ENCODE assay signal across 14 cellular contexts in the genomic region with DNA sequence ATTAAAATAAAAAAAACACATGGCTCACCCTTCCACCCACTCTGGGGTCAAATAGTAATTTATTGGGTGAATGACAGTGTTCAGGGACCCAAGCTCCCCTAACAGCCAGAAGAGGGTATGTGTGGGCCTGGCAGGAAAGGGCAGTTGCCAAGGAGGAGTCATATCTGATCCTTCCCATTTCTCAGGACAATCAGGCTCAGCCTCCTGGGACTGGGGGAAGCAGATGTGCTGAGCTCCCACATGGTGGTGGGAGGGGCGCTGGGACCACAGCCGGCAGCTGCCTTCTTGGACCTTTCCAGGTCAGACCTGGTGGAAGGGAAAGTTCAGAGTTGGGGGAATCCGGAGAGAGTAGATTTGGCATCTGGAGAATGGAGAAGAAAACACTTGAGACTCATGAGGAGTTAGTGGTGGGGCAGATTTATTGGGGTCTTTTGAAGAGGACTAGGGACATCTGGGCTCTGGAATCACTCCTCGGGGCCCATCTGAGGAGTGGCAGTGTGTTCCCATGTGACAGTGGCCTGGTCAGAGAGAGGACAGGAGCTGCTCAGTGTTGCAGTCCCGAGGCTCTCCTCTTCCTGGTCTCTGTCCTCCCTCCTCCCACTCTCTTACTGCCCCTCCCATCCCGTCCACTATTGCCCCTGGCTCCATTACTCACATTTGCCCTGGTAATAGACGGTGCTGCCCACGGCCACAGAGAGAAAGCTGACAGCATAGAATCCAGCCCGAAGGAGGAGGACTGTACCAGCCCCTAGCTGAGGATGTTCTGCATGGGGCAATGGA. TPM values are rescaled to one million over a fixed set of nuclear protein-coding genes. Genes with fewer than 3 reads are reported as not detected.
A peak's percentile ranks its signal among the peaks of the same experiment; 100 is the strongest.
DNase-seq lines count a peak whose midpoint lies in the region; ATAC-seq and TF ChIP-seq lines count a peak whose summit lies in the region.
"Had no signal": no experiment of that assay in that cellular context is flagged by ENCODE, and none has a peak within 500 bp of the region (broad histone marks: within the 10 kb centered on the region; RNA-seq: fewer than 3 reads in every experiment).

No MANE protein-coding gene starts in this region.

- H3K9me3 ChIP-seq in PC-3 (ENCODE audit: low read length) (no peaks in the 10 kb centered on the region), esophagus squamous epithelium (no peaks in the 10 kb centered on the region)

- H3K36me3 Mint-ChIP-seq in activated T-cell treated with anti-CD3 and anti-CD28 coated beads, Interleukin-2, amount 50 U/mL, for 72 hours (ENCODE audit: insufficient read depth in 2 of 2) = no peaks in the 10 kb centered on the region
- H3K36me3 Mint-ChIP-seq in central memory CD8-positive, alpha-beta T cell (ENCODE audit: insufficient read depth) = peaks cover 15% of the 10 kb centered on the region
- peaks cover 60% of the 10 kb centered on the region for H3K36me3 Mint-ChIP-seq in stimulated activated effector memory CD8-positive, alpha-beta T cell treated with anti-CD3 and anti-CD28 coated beads, Interleukin-12 subunit alpha, Interleukin-12 subunit beta, amount 100 ng/mL, for 72 hours

- H3K27ac Mint-ChIP-seq in activated T-cell treated with anti-CD3 and anti-CD28 coated beads, Interleukin-2, amount 50 U/mL, for 72 hours = peak overlapping the region; percentile 4
- peak overlapping the region; percentile 29 for H3K27ac Mint-ChIP-seq in central memory CD8-positive, alpha-beta T cell (ENCODE audit: low read depth)
- peak overlapping the region; percentile 91 for H3K27ac Mint-ChIP-seq in stimulated activated effector memory CD8-positive, alpha-beta T cell treated with anti-CD3 and anti-CD28 coated beads, Interleukin-12 subunit alpha, Interleukin-12 subunit beta, amount 100 ng/mL, for 72 hours

- H3K4me1 Mint-ChIP-seq in activated T-cell treated with anti-CD3 and anti-CD28 coated beads, Interleukin-2, amount 50 U/mL, for 72 hours (ENCODE audit: low read depth) = peaks cover 74% of the 10 kb centered on the region
- peaks cover 70% of the 10 kb centered on the region for H3K4me1 Mint-ChIP-seq in central memory CD8-positive, alpha-beta T cell
- H3K4me1 Mint-ChIP-seq in stimulated activated effector memory CD8-positive, alpha-beta T cell treated with anti-CD3 and anti-CD28 coated beads, Interleukin-12 subunit alpha, Interleukin-12 subunit beta, amount 100 ng/mL, for 72 hours = peaks cover 73% of the 10 kb centered on the region

- H3K9me3 Mint-ChIP-seq in activated T-cell treated with anti-CD3 and anti-CD28 coated beads, Interleukin-2, amount 50 U/mL, for 72 hours = no peaks in the 10 kb centered on the region
- no peaks in the 10 kb centered on the region for H3K9me3 Mint-ChIP-seq in central memory CD8-positive, alpha-beta T cell
- no peaks in the 10 kb centered on the region for H3K9me3 Mint-ChIP-seq in stimulated activated effector memory CD8-positive, alpha-beta T cell treated with anti-CD3 and anti-CD28 coated beads, Interleukin-12 subunit alpha, Interleukin-12 subunit beta, amount 100 ng/mL, for 72 hours

- H2AFZ ChIP-seq in PC-3 (ENCODE audit: low read length) = no peak overlapping the region

- BruUV-seq in PC-3 (replicated peaks; lab: Mats Ljungman, UMichigan) = no TSS peak

- no peaks in the 10 kb centered on the region for H3K79me2 ChIP-seq in PC-3 (ENCODE audit: low read length)

- no peaks in the 10 kb centered on the region for H3F3A ChIP-seq in PC-3 (ENCODE audit: low read length, unreplicated experiment)

- TF ChIP-seq CTCF in PC-3 (conservative IDR thresholded peaks at IDR 0.05; ENCODE audit: low read depth, low read length) (no peak), esophagus squamous epithelium (IDR thresholded peaks at IDR 0.05) (no peak)

- H3K36me3 ChIP-seq in PC-3 (ENCODE audit: low read depth, low read length) = no peaks in the 10 kb centered on the region
- no peaks in the 10 kb centered on the region for H3K36me3 ChIP-seq in esophagus squamous epithelium

- no peak for ATAC-seq in activated T-cell treated with anti-CD3 and anti-CD28 coated beads, Interleukin-2, amount 50 U/mL, for 72 hours (replicated peaks in 1 of 2)
- ATAC-seq in PC-3 (no peak), HG02763 (IDR thresholded peaks at IDR 0.05; ENCODE audit: unreplicated experiment) (no peak)
- no peak for ATAC-seq in central memory CD8-positive, alpha-beta T cell (replicated peaks; ENCODE audit: extremely low read depth, poor library complexity, severe bottlenecking)
- ATAC-seq in stimulated activated effector memory CD8-positive, alpha-beta T cell treated with anti-CD3 and anti-CD28 coated beads, Interleukin-12 subunit alpha, Interleukin-12 subunit beta, amount 100 ng/mL, for 72 hours = peak; percentile 14
- ATAC-seq: activated CD4-positive, CD25-positive, alpha-beta regulatory T cell treated with anti-CD3 and anti-CD28 coated beads, Interleukin-2, amount 50 U/mL, for 24 hours; Right ventricle myocardium inferior had no signal

- H3K4me3 Mint-ChIP-seq in activated T-cell treated with anti-CD3 and anti-CD28 coated beads, Interleukin-2, amount 50 U/mL, for 72 hours = no peak overlapping the region
- no peak overlapping the region for H3K4me3 Mint-ChIP-seq in central memory CD8-positive, alpha-beta T cell
- peak overlapping the region; percentile 76 for H3K4me3 Mint-ChIP-seq in stimulated activated effector memory CD8-positive, alpha-beta T cell treated with anti-CD3 and anti-CD28 coated beads, Interleukin-12 subunit alpha, Interleukin-12 subunit beta, amount 100 ng/mL, for 72 hours

- 44 to 65% methylated on average over 3 to 5 of the region's 9 CpGs for WGBS in esophagus squamous epithelium, 2 donors

- intact Hi-C loops in PC-3 (cut with micrococcal nuclease) (no loop called here), esophagus squamous epithelium (cut with DNase I) (no loop called here)

- TF ChIP-seq POLR2A in esophagus squamous epithelium (IDR thresholded peaks at IDR 0.05) = no peak

- H3K4me3 ChIP-seq in PC-3 (ENCODE audit: low read length) (no peak overlapping the region), esophagus squamous epithelium (no peak overlapping the region)

- H3K4me1 ChIP-seq in PC-3 (ENCODE audit: insufficient read depth, low read length) = no peaks in the 10 kb centered on the region
- peaks cover 0 to 21% (median 5%) of the 10 kb centered on the region in 3 donors for H3K4me1 ChIP-seq in esophagus squamous epithelium

- H3K27me3 ChIP-seq in PC-3 (ENCODE audit: low read length) = no peaks in the 10 kb centered on the region
- peaks cover 0 to 21% (median 0%) of the 10 kb centered on the region in 4 donors for H3K27me3 ChIP-seq in esophagus squamous epithelium

- H3K27ac ChIP-seq in PC-3 (ENCODE audit: low read length) (no peak overlapping the region), esophagus squamous epithelium (no peak overlapping the region)
- H3K27ac ChIP-seq: dorsolateral prefrontal cortex had no signal

- POLR2A ChIA-PET in PC-3 (lab: Charles Lee; ENCODE audit: unreplicated experiment) = no interaction called here

- no peak overlapping the region for H3K4me2 ChIP-seq in PC-3 (ENCODE audit: low read length)

- H3K9me2 ChIP-seq in PC-3 (replicated peaks; ENCODE audit: low read length) = no peaks in the 10 kb centered on the region

- no peak for DNase-seq in activated T-cell treated with anti-CD3 and anti-CD28 coated beads, Interleukin-2, amount 50 U/mL, for 72 hours
- DNase-seq in activated T-cell treated with anti-CD3 and anti-CD28 coated beads for 4 hours (no peak), PC-3 (peak; percentile 7), esophagus squamous epithelium (lab: John Stamatoyannopoulos, UW) (no peak), NCI-H2196 treated with DMSO at 0.1 percent for 48 hours (lab: John Stamatoyannopoulos, UW; ENCODE audit: unreplicated experiment) (no peak)
- no peak for DNase-seq in central memory CD8-positive, alpha-beta T cell (ENCODE audit: low spot score in 2 of 2)
- no peak for DNase-seq in stimulated activated effector memory CD8-positive, alpha-beta T cell treated with anti-CD3 and anti-CD28 coated beads, Interleukin-12 subunit alpha, Interleukin-12 subunit beta, amount 100 ng/mL, for 72 hours (ENCODE audit: low spot score in 2 of 2)
- DNase-seq: dorsolateral prefrontal cortex, NCI-H1417, NCI-H510A treated with DMSO at 0.1 percent for 48 hours had no signal

- H3K9ac ChIP-seq in PC-3 (ENCODE audit: low read length) = no peak overlapping the region

- H3K27me3 Mint-ChIP-seq in activated T-cell treated with anti-CD3 and anti-CD28 coated beads, Interleukin-2, amount 50 U/mL, for 72 hours (ENCODE audit: low read depth) = no peaks in the 10 kb centered on the region
- no peaks in the 10 kb centered on the region for H3K27me3 Mint-ChIP-seq in central memory CD8-positive, alpha-beta T cell

- CTCF ChIA-PET in PC-3 (lab: Charles Lee) = no interaction called here

- no peaks in the 10 kb centered on the region for H4K20me1 ChIP-seq in PC-3 (ENCODE audit: low read length)

RNA-seq across cellular contexts. Expression of gene LST1, which starts 3.0 kb away (rescaled TPM):
- 10 to 100 TPM; 24.6 to 27.0 TPM for total RNA-seq in activated T-cell treated with anti-CD3 and anti-CD28 coated beads, Interleukin-2, amount 50 U/mL, for 72 hours
- total RNA-seq in PC-3 (2014; rRNA removed) (not detected in 2 replicates), esophagus squamous epithelium (10 to 100 TPM in 1 of 4 donors, 1 to 10 TPM in 1, under 1 TPM in 1, not detected in 1; 0.49 to 50.4 (median 5.1) TPM)
- total RNA-seq: osteocyte had no signal

RNA-seq across cellular contexts. Expression of gene NCR3, which starts 3.7 kb away (rescaled TPM):
- 10 to 100 TPM; 15.0 to 24.7 TPM for total RNA-seq in activated T-cell treated with anti-CD3 and anti-CD28 coated beads, Interleukin-2, amount 50 U/mL, for 72 hours
- total RNA-seq in PC-3 (2014; rRNA removed) (0.26 TPM in 1 of 2 replicates, not detected in the other), esophagus squamous epithelium (not detected)
- total RNA-seq: osteocyte had no signal

RNA-seq across cellular contexts. Expression of gene LTB, which starts 6.8 kb away (rescaled TPM):
- 10 to 100 TPM; 43.4 to 61.8 TPM for total RNA-seq in activated T-cell treated with anti-CD3 and anti-CD28 coated beads, Interleukin-2, amount 50 U/mL, for 72 hours
- total RNA-seq in PC-3 (2014; rRNA removed) (1.5 TPM in 1 of 2 replicates, not detected in the other), esophagus squamous epithelium (1 to 10 TPM in 2 of 4 donors, under 1 TPM in 2; 0.53 to 2.3 (median 1.1) TPM)
- total RNA-seq: osteocyte had no signal

RNA-seq across cellular contexts. Expression of gene TNF, which starts 13.7 kb away (rescaled TPM):
- total RNA-seq in activated T-cell treated with anti-CD3 and anti-CD28 coated beads, Interleukin-2, amount 50 U/mL, for 72 hours = 10 to 100 TPM; 30.7 to 57.8 TPM
- total RNA-seq in PC-3 (2014; rRNA removed) (not detected in 2 replicates), esophagus squamous epithelium (under 1 TPM in 3 of 4 donors, not detected in 1; 0.27 to 0.95 (median 0.61) TPM)
- total RNA-seq: osteocyte had no signal

RNA-seq across cellular contexts. Expression of gene LTA, which starts 17.0 kb away (rescaled TPM):
- 100 to 1,000 TPM in 1 of 2 donors, 10 to 100 TPM in 1; 77.2 to 110 TPM for total RNA-seq in activated T-cell treated with anti-CD3 and anti-CD28 coated beads, Interleukin-2, amount 50 U/mL, for 72 hours
- total RNA-seq in PC-3 (2014; rRNA removed) = not detected in 2 replicates
- total RNA-seq in esophagus squamous epithelium = not detected
- total RNA-seq: osteocyte, Right ventricle myocardium inferior had no signal

Comparison
In these comparisons a context has a peak if more than half of its experiments do, and no peak if none do; other contexts are left out.
1. H3K27ac Mint-ChIP-seq: peak in every context shown above with its lines; median percentile 91 in stimulated activated effector memory CD8-positive, alpha-beta T cell treated with anti-CD3 and anti-CD28 coated beads, Interleukin-12 subunit alpha, Interleukin-12 subunit beta, amount 100 ng/mL, for 72 hours; 29 in central memory CD8-positive, alpha-beta T cell; 4 in activated T-cell treated with anti-CD3 and anti-CD28 coated beads, Interleukin-2, amount 50 U/mL, for 72 hours.
2. RNA of gene NCR3, which starts 3.7 kb away (total RNA-seq): 15.0 to 24.7 TPM in activated T-cell treated with anti-CD3 and anti-CD28 coated beads, Interleukin-2, amount 50 U/mL, for 72 hours; 0.26 TPM in PC-3 and not detected in esophagus squamous epithelium; every median in the first group is over 10 times any median in the second.
3. RNA of gene LTB, which starts 6.8 kb away (total RNA-seq): 43.4 to 61.8 TPM in activated T-cell treated with anti-CD3 and anti-CD28 coated beads, Interleukin-2, amount 50 U/mL, for 72 hours; 0.53 to 2.3 TPM in esophagus squamous epithelium and 1.5 TPM in PC-3; every median in the first group is over 10 times any median in the second.